Comparison of ENCODE assay signal across 18 cellular contexts in the genomic region with DNA sequence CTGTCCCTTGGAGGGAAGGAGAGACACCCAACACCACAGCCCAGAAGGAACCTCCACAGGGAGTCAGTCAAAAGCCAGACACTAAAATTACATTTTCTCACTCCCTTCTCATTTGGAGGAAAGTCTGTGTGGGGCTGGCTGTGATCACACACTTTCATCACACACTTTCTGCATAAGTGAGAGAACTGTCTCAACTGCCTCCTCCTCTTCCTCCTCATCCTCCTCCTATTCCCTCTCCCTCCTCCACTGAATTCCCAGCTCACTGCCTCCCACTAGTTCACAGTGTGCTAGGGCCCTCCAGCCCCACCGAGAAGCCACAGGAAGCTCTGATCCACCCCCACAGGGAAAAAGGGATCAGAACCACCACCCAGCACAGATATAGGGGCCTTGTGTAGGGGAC.
"Had no signal": no experiment of that assay in that cellular context is flagged by ENCODE, and none has a peak within 500 bp of the region (broad histone marks: within the 10 kb centered on the region; RNA-seq: fewer than 3 reads in every experiment).

No MANE protein-coding gene starts in this region.

- H3K4me3 Mint-ChIP-seq: activated CD4-positive, alpha-beta T cell treated with anti-CD3 and anti-CD28 coated beads for 36 hours; activated naive CD8-positive, alpha-beta T cell treated with anti-CD3 and anti-CD28 coated beads for 36 hours; activated T-helper 1 cell treated with anti-CD3 and anti-CD28 coated beads, Interleukin-12 subunit alpha, Interleukin-12 subunit beta, Interleukin-2, Interleukin-4 antibody, amounts not matched to agents 30 ng/mL and 10 ng/mL and 1 ng/mL, durations not matched to agents 14 hours and 24 hours and 36 hours; central memory CD8-positive, alpha-beta T cell; naive thymus-derived CD8-positive, alpha-beta T cell; stimulated activated naive CD8-positive, alpha-beta T cell treated with anti-CD3 and anti-CD28 coated beads, Interleukin-15, amount 100 ng/mL, for 72 hours; T-helper 2 cell treated with Interferon-gamma antibody and Interleukin-4, amounts not matched to agents 5 μg/mL and 100 μg/mL, for 36 hours had no signal

- ATAC-seq: activated CD4-positive, alpha-beta T cell treated with anti-CD3 and anti-CD28 coated beads for 36 hours; left cardiac atrium; naive thymus-derived CD8-positive, alpha-beta T cell; stimulated activated naive CD8-positive, alpha-beta T cell treated with anti-CD3 and anti-CD28 coated beads, Interleukin-15, amount 100 ng/mL, for 72 hours had no signal

- H2AFZ ChIP-seq: hepatocyte had no signal

- H3K9me3 ChIP-seq: esophagus squamous epithelium, neutrophil had no signal

- H3K9me3 Mint-ChIP-seq: activated T-helper 1 cell treated with anti-CD3 and anti-CD28 coated beads, Interleukin-12 subunit alpha, Interleukin-12 subunit beta, Interleukin-2, Interleukin-4 antibody, amounts not matched to agents 30 ng/mL and 10 ng/mL and 1 ng/mL, durations not matched to agents 14 hours and 24 hours and 36 hours; T-helper 2 cell treated with Interferon-gamma antibody and Interleukin-4, amounts not matched to agents 5 μg/mL and 100 μg/mL, for 36 hours had no signal

- H3K4me3 ChIP-seq: esophagus squamous epithelium, hepatocyte, SK-N-MC had no signal

- H3K4me1 Mint-ChIP-seq: activated CD4-positive, alpha-beta T cell treated with anti-CD3 and anti-CD28 coated beads for 36 hours; activated naive CD8-positive, alpha-beta T cell treated with anti-CD3 and anti-CD28 coated beads for 36 hours; central memory CD8-positive, alpha-beta T cell; stimulated activated naive CD8-positive, alpha-beta T cell treated with anti-CD3 and anti-CD28 coated beads, Interleukin-15, amount 100 ng/mL, for 72 hours had no signal

- H3K27ac ChIP-seq: esophagus squamous epithelium, hepatocyte, neutrophil, SK-N-MC had no signal

- H3K27me3 ChIP-seq: esophagus squamous epithelium, hepatocyte had no signal

- H3K4me2 ChIP-seq: hepatocyte had no signal

- H3K36me3 Mint-ChIP-seq: activated naive CD8-positive, alpha-beta T cell treated with anti-CD3 and anti-CD28 coated beads for 36 hours had no signal

- DNase-seq: activated CD4-positive, alpha-beta T cell treated with anti-CD3 and anti-CD28 coated beads for 36 hours; activated CD4-positive, alpha-beta T cell treated with anti-CD3 and anti-CD28 coated beads, Interleukin-2, amount 50 U/mL, for 48 hours; activated naive CD4-positive, alpha-beta T cell; activated naive CD8-positive, alpha-beta T cell treated with anti-CD3 and anti-CD28 coated beads for 36 hours; activated T-cell treated with anti-CD3 and anti-CD28 coated beads for 4 hours; amniotic stem cell; effector CD8-positive, alpha-beta T cell; esophagus squamous epithelium; left cardiac atrium; mesendoderm; naive thymus-derived CD8-positive, alpha-beta T cell; stimulated activated naive CD8-positive, alpha-beta T cell treated with anti-CD3 and anti-CD28 coated beads, Interleukin-15, amount 100 ng/mL, for 72 hours had no signal

- H3K36me3 ChIP-seq: esophagus squamous epithelium, neutrophil had no signal

- H3K27ac Mint-ChIP-seq: activated CD4-positive, alpha-beta T cell treated with anti-CD3 and anti-CD28 coated beads for 36 hours; activated naive CD8-positive, alpha-beta T cell treated with anti-CD3 and anti-CD28 coated beads for 36 hours; activated T-helper 1 cell treated with anti-CD3 and anti-CD28 coated beads, Interleukin-12 subunit alpha, Interleukin-12 subunit beta, Interleukin-2, Interleukin-4 antibody, amounts not matched to agents 30 ng/mL and 10 ng/mL and 1 ng/mL, durations not matched to agents 14 hours and 24 hours and 36 hours; naive thymus-derived CD8-positive, alpha-beta T cell; T-helper 2 cell treated with Interferon-gamma antibody and Interleukin-4, amounts not matched to agents 5 μg/mL and 100 μg/mL, for 36 hours had no signal
